12 cellular contexts compared by ENCODE assay signal in genomic region chr22:32745251-32745995, GRCh38. TPM values are rescaled to one million over a fixed set of nuclear protein-coding genes. Genes with fewer than 3 reads are reported as not detected.
DNase-seq lines count a peak whose midpoint lies in the region; ATAC-seq and TF ChIP-seq lines count a peak whose summit lies in the region.
"Had no signal": no experiment of that assay in that cellular context is flagged by ENCODE, and none has a peak within 500 bp of the region (broad histone marks: within the 10 kb centered on the region; RNA-seq: fewer than 3 reads in every experiment).

No MANE protein-coding gene starts in this region.

- H3K27ac ChIP-seq in HUES64 (ENCODE audit: low read depth, low read length) (no peak overlapping the region), suprapubic skin (peak overlapping the region; percentile 82)

- H3K9me3 ChIP-seq in HUES64 (ENCODE audit: insufficient read depth, low read depth, low read length) (no peaks in the 10 kb centered on the region), suprapubic skin (no peaks in the 10 kb centered on the region), HAP-1 (no peaks in the 10 kb centered on the region)

- H3K36me3 Mint-ChIP-seq in activated CD4-positive, alpha-beta memory T cell treated with anti-CD3 and anti-CD28 coated beads, Interleukin-2, amount 10 ng/mL, durations not matched to agents 7 days and 5 days (ENCODE audit: low read depth) = no peaks in the 10 kb centered on the region
- no peaks in the 10 kb centered on the region for H3K36me3 Mint-ChIP-seq in T-cell

- in situ Hi-C loops in HAP-1 (cut with MboI; ENCODE audit: low sequenced_read_pairs) = no loop called here

- 37% methylated on average over 16 of the region's 16 CpGs for WGBS in HUES64
- 29% methylated on average over 13 of the region's 16 CpGs for WGBS in suprapubic skin

- H3K36me3 ChIP-seq in HUES64 (ENCODE audit: insufficient read depth, low read length) (no peaks in the 10 kb centered on the region), suprapubic skin (no peaks in the 10 kb centered on the region), HAP-1 (replicated peaks) (no peaks in the 10 kb centered on the region)

- H3K9ac ChIP-seq in HUES64 (ENCODE audit: low read depth, low read length) = peak overlapping the region; percentile 48; the same call in 1 of the 2 replicates

- no peak for TF ChIP-seq CTCF in suprapubic skin (IDR thresholded peaks at IDR 0.05)

- H3K27me3 Mint-ChIP-seq in activated CD4-positive, alpha-beta memory T cell treated with anti-CD3 and anti-CD28 coated beads, Interleukin-2, amount 10 ng/mL, durations not matched to agents 7 days and 5 days = peaks cover 12% of the 10 kb centered on the region
- H3K27me3 Mint-ChIP-seq in T-cell = peaks cover 24 to 34% of the 10 kb centered on the region in 2 donors

- no peak overlapping the region for H3K4me3 Mint-ChIP-seq in activated CD4-positive, alpha-beta memory T cell treated with anti-CD3 and anti-CD28 coated beads, Interleukin-2, amount 10 ng/mL, durations not matched to agents 7 days and 5 days
- H3K4me3 Mint-ChIP-seq in T-cell = no peak overlapping the region
- H3K4me3 Mint-ChIP-seq: stimulated activated naive CD8-positive, alpha-beta T cell treated with anti-CD3 and anti-CD28 coated beads, Interleukin-15, amount 100 ng/mL, for 72 hours had no signal

- POLR2A ChIA-PET in activated CD4-positive, alpha-beta memory T cell treated with anti-CD3 and anti-CD28 coated beads, Interleukin-2, amount 10 ng/mL, durations not matched to agents 7 days and 5 days (lab: Charles Lee) = no interaction called here
- POLR2A ChIA-PET in T-cell (lab: Charles Lee) = no interaction called here

- H3K4me1 Mint-ChIP-seq in activated CD4-positive, alpha-beta memory T cell treated with anti-CD3 and anti-CD28 coated beads, Interleukin-2, amount 10 ng/mL, durations not matched to agents 7 days and 5 days = no peaks in the 10 kb centered on the region
- no peaks in the 10 kb centered on the region for H3K4me1 Mint-ChIP-seq in T-cell

- ATAC-seq in T-cell (replicated peaks in 1 of 4) = no peak
- ATAC-seq: stimulated activated naive CD8-positive, alpha-beta T cell treated with anti-CD3 and anti-CD28 coated beads, Interleukin-15, amount 100 ng/mL, for 72 hours had no signal

- peaks cover 26% of the 10 kb centered on the region for H3K4me1 ChIP-seq in HUES64 (ENCODE audit: insufficient read depth, low read length)
- peaks cover 28% of the 10 kb centered on the region for H3K4me1 ChIP-seq in suprapubic skin
- H3K4me1 ChIP-seq in HAP-1 = no peaks in the 10 kb centered on the region

- no peaks in the 10 kb centered on the region for H3K9me3 Mint-ChIP-seq in activated CD4-positive, alpha-beta memory T cell treated with anti-CD3 and anti-CD28 coated beads, Interleukin-2, amount 10 ng/mL, durations not matched to agents 7 days and 5 days
- no peaks in the 10 kb centered on the region for H3K9me3 Mint-ChIP-seq in T-cell
- H3K9me3 Mint-ChIP-seq: stimulated activated naive CD8-positive, alpha-beta T cell treated with anti-CD3 and anti-CD28 coated beads, Interleukin-15, amount 100 ng/mL, for 72 hours had no signal

- no peak for TF ChIP-seq EP300 in suprapubic skin (IDR thresholded peaks at IDR 0.05)

- no peak overlapping the region for H3K27ac Mint-ChIP-seq in activated CD4-positive, alpha-beta memory T cell treated with anti-CD3 and anti-CD28 coated beads, Interleukin-2, amount 10 ng/mL, durations not matched to agents 7 days and 5 days
- no peak overlapping the region for H3K27ac Mint-ChIP-seq in T-cell
- H3K27ac Mint-ChIP-seq: stimulated activated naive CD8-positive, alpha-beta T cell treated with anti-CD3 and anti-CD28 coated beads, Interleukin-15, amount 100 ng/mL, for 72 hours had no signal

- H3K27me3 ChIP-seq in HUES64 (ENCODE audit: insufficient read depth, low read length) (no peaks in the 10 kb centered on the region), suprapubic skin (no peaks in the 10 kb centered on the region), HAP-1 (ENCODE audit: low read depth) (no peaks in the 10 kb centered on the region)

- no peak overlapping the region for H3K4me3 ChIP-seq in HUES64 (ENCODE audit: low read length)
- H3K4me3 ChIP-seq in suprapubic skin = peak overlapping the region; percentile 23
- no peak overlapping the region for H3K4me3 ChIP-seq in HAP-1
- H3K4me3 ChIP-seq: skin epidermis had no signal

- DNase-seq in ecto neural progenitor cell (ENCODE audit: low spot score) (peak; percentile 70), kidney glomerular epithelial cell (lab: John Stamatoyannopoulos, UW) (peak; percentile 17), suprapubic skin (ENCODE audit: low spot score in 2 of 2) (peak; percentile 72 to 86), HAP-1 (ENCODE audit: low spot score in 2 of 2) (no peak), T-cell (no peak)
- no peak for DNase-seq in stimulated activated CD4-positive, alpha-beta T cell treated with anti-CD3 and anti-CD28 coated beads, Interleukin-4, amount 100 ng/mL, for 24 hours
- no peak for DNase-seq in activated CD4-positive, alpha-beta memory T cell treated with anti-CD3 and anti-CD28 coated beads, Interleukin-2, amount 10 ng/mL, durations not matched to agents 7 days and 5 days
- DNase-seq: activated CD4-positive, alpha-beta T cell treated with anti-CD3 and anti-CD28 coated beads, Interleukin-2, amount 50 U/mL, for 1 hour; DMS79 treated with DMSO at 0.1 percent for 48 hours; stimulated activated naive CD8-positive, alpha-beta T cell treated with anti-CD3 and anti-CD28 coated beads, Interleukin-15, amount 100 ng/mL, for 72 hours had no signal

- no peak for TF ChIP-seq POLR2A in suprapubic skin (IDR thresholded peaks at IDR 0.05)

- CTCF ChIA-PET in activated CD4-positive, alpha-beta memory T cell treated with anti-CD3 and anti-CD28 coated beads, Interleukin-2, amount 10 ng/mL, durations not matched to agents 7 days and 5 days (lab: Charles Lee) = no interaction called here
- CTCF ChIA-PET in T-cell (lab: Charles Lee) = no interaction called here

RNA-seq across cellular contexts. Expression of gene TIMP3, which starts 56.1 kb away (rescaled TPM):
- 3.1 TPM for polyA plus RNA-seq in HUES64 (2013, experiment 1 of 2)
- polyA plus RNA-seq in HUES64 (2013, experiment 2 of 2) = 4.1 TPM
- 100 to 1,000 TPM; 148 to 295 (median 170) TPM for total RNA-seq in suprapubic skin
- total RNA-seq in activated CD4-positive, alpha-beta memory T cell treated with anti-CD3 and anti-CD28 coated beads, Interleukin-2, amount 10 ng/mL, durations not matched to agents 7 days and 5 days = not detected
- 1 to 10 TPM in 3 of 5 donors, under 1 TPM in 2; 0.07 to 1.7 (median 1.1) TPM for total RNA-seq in T-cell

Comparison
In these comparisons a context has a peak if more than half of its experiments do, and no peak if none do; other contexts are left out.
1. DNase-seq: peak in ecto neural progenitor cell (single experiment), kidney glomerular epithelial cell (single experiment) and suprapubic skin (2 of 2); none in stimulated activated CD4-positive, alpha-beta T cell treated with anti-CD3 and anti-CD28 coated beads, Interleukin-4, amount 100 ng/mL, for 24 hours (single experiment), HAP-1 (0 of 2), activated CD4-positive, alpha-beta memory T cell treated with anti-CD3 and anti-CD28 coated beads, Interleukin-2, amount 10 ng/mL, durations not matched to agents 7 days and 5 days (single experiment) and T-cell (0 of 34).
2. RNA of gene TIMP3, which starts 56.1 kb away (total RNA-seq): 148 to 295 TPM in suprapubic skin; 0.07 to 1.7 TPM in T-cell and not detected in activated CD4-positive, alpha-beta memory T cell treated with anti-CD3 and anti-CD28 coated beads, Interleukin-2, amount 10 ng/mL, durations not matched to agents 7 days and 5 days; every median in the first group is over 10 times any median in the second.